Comparison of ENCODE assay signal across 20 cellular contexts in genomic region chr20:24443436-24443835, GRCh38. TPM values are rescaled to one million over a fixed set of nuclear protein-coding genes. Genes with fewer than 3 reads are reported as not detected.
"Had no signal": no experiment of that assay in that cellular context is flagged by ENCODE, and none has a peak within 500 bp of the region (broad histone marks: within the 10 kb centered on the region; RNA-seq: fewer than 3 reads in every experiment).

No MANE protein-coding gene starts in this region.

- H3K4me3 ChIP-seq: ovary, prostate gland had no signal

- H3K4me3 Mint-ChIP-seq: activated CD4-positive, alpha-beta memory T cell treated with anti-CD3 and anti-CD28 coated beads for 36 hours; activated naive CD4-positive, alpha-beta T cell treated with anti-CD3 and anti-CD28 coated beads, Interleukin-2, amount 50 U/mL, for 24 hours; brain; natural killer cell; T-helper 17 cell had no signal

- H3K36me3 Mint-ChIP-seq: activated CD4-positive, alpha-beta memory T cell treated with anti-CD3 and anti-CD28 coated beads for 36 hours; activated naive CD4-positive, alpha-beta T cell treated with anti-CD3 and anti-CD28 coated beads, Interleukin-2, amount 50 U/mL, for 24 hours; brain; natural killer cell had no signal

- H3K9me3 ChIP-seq: ovary, prostate gland had no signal

- H3K27me3 Mint-ChIP-seq: activated CD4-positive, alpha-beta memory T cell treated with anti-CD3 and anti-CD28 coated beads for 36 hours; activated naive CD4-positive, alpha-beta T cell treated with anti-CD3 and anti-CD28 coated beads, Interleukin-2, amount 50 U/mL, for 24 hours had no signal

- ATAC-seq: left ventricle myocardium superior, natural killer cell, right cardiac atrium, T-helper 17 cell had no signal

- DNase-seq: activated CD4-positive, alpha-beta T cell treated with anti-CD3 and anti-CD28 coated beads for 48 hours; activated gamma-delta T cell treated with Interleukin-2 at 50 U/mL for 16 hours; activated T-cell treated with anti-CD3 and anti-CD28 coated beads, Interleukin-2, amount 50 U/mL, for 1 hour; aorta; foreskin fibroblast; hippocampal formation; left ventricle myocardium superior; mammary epithelial cell; midbrain; natural killer cell; ovary; right cardiac atrium; stimulated activated CD4-positive, alpha-beta T cell treated with anti-CD3 and anti-CD28 coated beads, Interleukin-4, amount 100 ng/mL, for 24 hours; stimulated activated naive CD4-positive, alpha-beta T cell treated with Interleukin-2 at 50 U/mL for 16 hours; SW 1271; T-helper 17 cell had no signal

- H3K4me1 Mint-ChIP-seq: natural killer cell had no signal

- H3K27ac Mint-ChIP-seq: activated CD4-positive, alpha-beta memory T cell treated with anti-CD3 and anti-CD28 coated beads for 36 hours; activated naive CD4-positive, alpha-beta T cell treated with anti-CD3 and anti-CD28 coated beads, Interleukin-2, amount 50 U/mL, for 24 hours; natural killer cell; T-helper 17 cell had no signal

- H3K27ac ChIP-seq: ovary, prostate gland had no signal

- H3K36me3 ChIP-seq: ovary, prostate gland had no signal

- H3K9me3 Mint-ChIP-seq: activated CD4-positive, alpha-beta memory T cell treated with anti-CD3 and anti-CD28 coated beads for 36 hours; activated naive CD4-positive, alpha-beta T cell treated with anti-CD3 and anti-CD28 coated beads, Interleukin-2, amount 50 U/mL, for 24 hours; natural killer cell had no signal

- H3K4me1 ChIP-seq: prostate gland had no signal

- H3K27me3 ChIP-seq: ovary had no signal

RNA-seq across cellular contexts. Expression of gene SYNDIG1, which starts 26.0 kb away (rescaled TPM):
- total RNA-seq: activated CD4-positive, alpha-beta memory T cell treated with anti-CD3 and anti-CD28 coated beads for 36 hours; natural killer cell; T-helper 17 cell had no signal
